1 cellular context compared by ENCODE assay signal in the genomic region with DNA sequence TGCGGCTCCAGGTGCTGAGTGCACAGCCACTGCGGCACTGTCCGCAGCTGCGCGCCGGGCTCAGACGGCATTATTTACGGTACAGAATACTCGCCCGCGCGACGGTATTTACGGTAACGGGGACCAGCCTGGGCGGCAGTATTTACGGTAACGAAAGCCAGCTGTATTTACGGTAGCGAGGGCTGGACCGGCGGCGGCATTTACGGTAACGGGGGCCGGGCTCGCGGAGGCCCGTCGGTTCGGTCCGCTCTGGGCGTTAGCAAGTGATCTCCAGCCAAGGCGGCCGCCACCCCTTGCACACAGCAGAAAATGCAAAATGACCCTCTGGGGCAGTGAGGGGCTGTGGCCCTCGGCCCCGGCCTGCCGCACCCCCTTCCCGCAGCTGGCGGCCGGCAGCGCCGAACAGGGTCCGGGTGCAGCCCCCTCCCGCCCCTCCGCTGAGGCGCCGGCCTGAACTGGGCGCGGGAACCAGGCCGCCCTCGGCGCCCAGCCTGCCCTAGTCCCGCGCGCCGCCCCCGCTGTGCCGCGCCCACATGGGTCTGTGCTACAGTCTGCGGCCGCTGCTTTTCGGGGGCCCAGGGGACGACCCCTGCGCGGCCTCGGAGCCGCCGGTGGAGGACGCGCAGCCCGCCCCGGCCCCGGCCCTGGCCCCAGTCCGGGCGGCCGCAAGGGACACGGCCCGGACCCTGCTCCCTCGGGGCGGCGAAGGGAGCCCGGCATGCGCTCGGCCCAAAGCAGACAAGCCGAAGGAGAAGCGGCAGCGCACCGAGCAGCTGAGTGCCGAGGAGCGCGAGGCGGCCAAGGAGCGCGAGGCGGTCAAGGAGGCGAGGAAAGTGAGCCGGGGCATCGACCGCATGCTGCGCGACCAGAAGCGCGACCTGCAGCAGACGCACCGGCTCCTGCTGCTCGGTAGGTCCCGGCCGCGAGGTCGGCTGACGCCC.
TF ChIP-seq lines count a peak whose summit lies in the region.

A gene (plus strand): TSS at position 234 of the 941 bp plus-strand sequence. CDS start 300 bp downstream, at position 534.

TF ChIP-seq in HepG2, 621 proteins besides CTCF, POLR2A, EP300 and RAD21 (continued from another document):
- TF ChIP-seq, protein P1, sequence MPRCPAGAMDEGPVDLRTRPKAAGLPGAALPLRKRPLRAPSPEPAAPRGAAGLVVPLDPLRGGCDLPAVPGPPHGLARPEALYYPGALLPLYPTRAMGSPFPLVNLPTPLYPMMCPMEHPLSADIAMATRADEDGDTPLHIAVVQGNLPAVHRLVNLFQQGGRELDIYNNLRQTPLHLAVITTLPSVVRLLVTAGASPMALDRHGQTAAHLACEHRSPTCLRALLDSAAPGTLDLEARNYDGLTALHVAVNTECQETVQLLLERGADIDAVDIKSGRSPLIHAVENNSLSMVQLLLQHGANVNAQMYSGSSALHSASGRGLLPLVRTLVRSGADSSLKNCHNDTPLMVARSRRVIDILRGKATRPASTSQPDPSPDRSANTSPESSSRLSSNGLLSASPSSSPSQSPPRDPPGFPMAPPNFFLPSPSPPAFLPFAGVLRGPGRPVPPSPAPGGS (CRISPR knock-in tag; IDR thresholded peaks at IDR 0.05), result peak; percentile 10; the same call in 1 of the 2 replicates
- TF ChIP-seq ZNF550 (CRISPR knock-in tag; IDR thresholded peaks at IDR 0.05; ENCODE audit: borderline replicate concordance), result no peak
- TF ChIP-seq ZNF546 (CRISPR knock-in tag; conservative IDR thresholded peaks at IDR 0.05), result peak; percentile 65; the same call in 1 of the 2 replicates
- 0 out of 2 replicates have a peak, but pooled peaks have one; percentile 54 for TF ChIP-seq ZNF234 (CRISPR knock-in tag; conservative IDR thresholded peaks at IDR 0.05)
- no peak for TF ChIP-seq ZNF383 (CRISPR knock-in tag; IDR thresholded peaks at IDR 0.05; ENCODE audit: borderline replicate concordance)
